21 cellular contexts compared by ENCODE assay signal in the genomic region with DNA sequence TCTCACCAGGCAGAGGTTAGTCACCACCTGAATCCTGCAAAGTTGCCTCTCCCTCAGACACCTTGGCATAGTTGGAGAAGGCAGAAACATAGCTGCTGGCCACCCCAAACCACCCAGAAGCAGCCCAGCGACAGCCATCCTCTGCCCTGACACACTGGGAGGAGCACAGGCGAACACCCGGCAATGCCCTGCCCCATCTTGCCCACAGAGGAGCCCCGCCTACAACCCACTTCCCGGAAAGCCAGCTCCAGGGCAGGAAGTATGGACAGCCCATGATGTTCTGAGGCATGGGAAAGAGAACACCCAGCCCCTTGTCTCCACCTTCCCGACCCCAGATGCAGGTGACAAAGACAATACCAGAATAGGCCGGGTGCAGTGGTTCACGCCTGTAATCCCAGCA. TPM values are rescaled to one million over a fixed set of nuclear protein-coding genes. Genes with fewer than 3 reads are reported as not detected.
DNase-seq lines count a peak whose midpoint lies in the region; ATAC-seq and TF ChIP-seq lines count a peak whose summit lies in the region.
"Had no signal": no experiment of that assay in that cellular context is flagged by ENCODE, and none has a peak within 500 bp of the region (broad histone marks: within the 10 kb centered on the region; RNA-seq: fewer than 3 reads in every experiment).

No MANE protein-coding gene starts in this region.

- POLR2A ChIA-PET in activated CD4-positive, alpha-beta T cell treated with anti-CD3 and anti-CD28 coated beads, Interleukin-2, amount 10 ng/mL, durations not matched to agents 7 days and 5 days (lab: Charles Lee) = no interaction called here

- H3K9me2 ChIP-seq in GM23338 (ENCODE audit: insufficient read depth) = no peaks in the 10 kb centered on the region

- no peak overlapping the region for H3K4me3 ChIP-seq in GM23338
- H3K4me3 ChIP-seq: hepatocyte, pancreas, SJSA1, upper lobe of right lung had no signal

- H2AFZ ChIP-seq in GM23338 = no peak overlapping the region
- H2AFZ ChIP-seq: hepatocyte had no signal

- no peaks in the 10 kb centered on the region for H3K27me3 ChIP-seq in GM23338 (ENCODE audit: insufficient read depth)
- H3K27me3 ChIP-seq: hepatocyte, pancreas, SJSA1, upper lobe of right lung had no signal

- DNase-seq in activated CD4-positive, alpha-beta T cell treated with anti-CD3 and anti-CD28 coated beads, Interleukin-2, amount 10 ng/mL, durations not matched to agents 7 days and 5 days = peak; percentile 53
- no peak for DNase-seq in activated CD4-positive, alpha-beta T cell treated with anti-CD3 and anti-CD28 coated beads, Interleukin-2, amount 50 U/mL, for 1 hour
- no peak for DNase-seq in GM23338 (ENCODE audit: low spot score)
- peak; percentile 44 for DNase-seq in islet precursor cell
- no peak for DNase-seq in NCI-H1105 treated with DMSO at 0.1 percent for 48 hours (lab: John Stamatoyannopoulos, UW)
- DNase-seq in AML-193 (lab: John Stamatoyannopoulos, UW) = no peak
- DNase-seq: activated T-cell treated with anti-CD3 and anti-CD28 coated beads for 4 hours; HCEC 1CT; NCI-H187 treated with DMSO at 0.1 percent for 48 hours; NCI-H226; stimulated activated CD4-positive, alpha-beta T cell treated with anti-CD3 and anti-CD28 coated beads, Interleukin-1b, Interleukin-23, amount 100 ng/mL, for 48 hours; T1000; upper lobe of right lung had no signal

- no peaks in the 10 kb centered on the region for H3F3A ChIP-seq in GM23338 (replicated peaks; ENCODE audit: low read depth)

- CTCF ChIA-PET in activated CD4-positive, alpha-beta T cell treated with anti-CD3 and anti-CD28 coated beads, Interleukin-2, amount 10 ng/mL, durations not matched to agents 7 days and 5 days (lab: Charles Lee) = interaction anchor here (0.9 to 1.0 kb wide), 2 partner anchors 81 to 505 kb away, joined by 3 to 4 read pairs; a partner anchor contains a TSS

- H4K20me1 ChIP-seq in GM23338 (replicated peaks; ENCODE audit: insufficient read depth) = no peaks in the 10 kb centered on the region

- no peak for TF ChIP-seq CTCF in GM23338 (conservative IDR thresholded peaks at IDR 0.05; ENCODE audit: low read depth in 2 of 2)

- H3K4me2 ChIP-seq in GM23338 = no peak overlapping the region
- H3K4me2 ChIP-seq: hepatocyte had no signal

- peak; percentile 21; the same call in 2 of the 3 replicates for ATAC-seq in GM23338
- peak; percentile 13 for ATAC-seq in activated T-helper 17 cell treated with anti-CD3 and anti-CD28 coated beads, Interleukin-2, amount 50 U/mL, for 72 hours (replicated peaks)
- ATAC-seq in GM18867 (IDR thresholded peaks at IDR 0.05; ENCODE audit: unreplicated experiment) = no peak
- ATAC-seq: pancreas, upper lobe of right lung had no signal

- H3K4me1 Mint-ChIP-seq in activated CD4-positive, alpha-beta T cell treated with anti-CD3 and anti-CD28 coated beads, Interleukin-2, amount 10 ng/mL, durations not matched to agents 7 days and 5 days = peaks cover 79% of the 10 kb centered on the region
- H3K4me1 Mint-ChIP-seq in GM23338 = no peaks in the 10 kb centered on the region
- peaks cover 26% of the 10 kb centered on the region for H3K4me1 Mint-ChIP-seq in activated T-helper 17 cell treated with anti-CD3 and anti-CD28 coated beads, Interleukin-2, amount 50 U/mL, for 72 hours

- no peak overlapping the region for H3K27ac ChIP-seq in GM23338 (ENCODE audit: low read depth)
- H3K27ac ChIP-seq: hepatocyte, HL-60, pancreas, SJSA1, upper lobe of right lung had no signal

- peak overlapping the region; percentile 9 for H3K4me3 Mint-ChIP-seq in activated CD4-positive, alpha-beta T cell treated with anti-CD3 and anti-CD28 coated beads, Interleukin-2, amount 10 ng/mL, durations not matched to agents 7 days and 5 days
- no peak overlapping the region for H3K4me3 Mint-ChIP-seq in GM23338
- H3K4me3 Mint-ChIP-seq in activated T-helper 17 cell treated with anti-CD3 and anti-CD28 coated beads, Interleukin-2, amount 50 U/mL, for 72 hours = peak overlapping the region; percentile 31

- peak overlapping the region; percentile 79 for H3K27ac Mint-ChIP-seq in activated CD4-positive, alpha-beta T cell treated with anti-CD3 and anti-CD28 coated beads, Interleukin-2, amount 10 ng/mL, durations not matched to agents 7 days and 5 days
- no peak overlapping the region for H3K27ac Mint-ChIP-seq in GM23338
- peak overlapping the region; percentile 65 for H3K27ac Mint-ChIP-seq in activated T-helper 17 cell treated with anti-CD3 and anti-CD28 coated beads, Interleukin-2, amount 50 U/mL, for 72 hours

- peaks cover 3% of the 10 kb centered on the region; the same call in 1 of the 2 replicates for H3K4me1 ChIP-seq in GM23338 (ENCODE audit: insufficient read depth)
- H3K4me1 ChIP-seq: pancreas, SJSA1, upper lobe of right lung had no signal

- H3K36me3 ChIP-seq in GM23338 (ENCODE audit: insufficient read depth) = no peaks in the 10 kb centered on the region
- H3K36me3 ChIP-seq: pancreas, SJSA1, upper lobe of right lung had no signal

- H3K79me2 ChIP-seq in GM23338 (replicated peaks; ENCODE audit: insufficient read depth) = no peaks in the 10 kb centered on the region
- H3K79me2 ChIP-seq: hepatocyte had no signal

- H3K9me3 Mint-ChIP-seq in activated CD4-positive, alpha-beta T cell treated with anti-CD3 and anti-CD28 coated beads, Interleukin-2, amount 10 ng/mL, durations not matched to agents 7 days and 5 days = no peaks in the 10 kb centered on the region
- H3K9me3 Mint-ChIP-seq in GM23338 = no peaks in the 10 kb centered on the region
- H3K9me3 Mint-ChIP-seq in activated T-helper 17 cell treated with anti-CD3 and anti-CD28 coated beads, Interleukin-2, amount 50 U/mL, for 72 hours = no peaks in the 10 kb centered on the region

- H3K36me3 Mint-ChIP-seq in activated CD4-positive, alpha-beta T cell treated with anti-CD3 and anti-CD28 coated beads, Interleukin-2, amount 10 ng/mL, durations not matched to agents 7 days and 5 days (ENCODE audit: low read depth) = peaks cover 12% of the 10 kb centered on the region
- no peaks in the 10 kb centered on the region; the same call in 2 of the 3 replicates for H3K36me3 Mint-ChIP-seq in GM23338 (ENCODE audit: low read depth)
- H3K36me3 Mint-ChIP-seq in activated T-helper 17 cell treated with anti-CD3 and anti-CD28 coated beads, Interleukin-2, amount 50 U/mL, for 72 hours (ENCODE audit: low read depth) = peaks cover 47% of the 10 kb centered on the region

- no peaks in the 10 kb centered on the region for H3K27me3 Mint-ChIP-seq in activated CD4-positive, alpha-beta T cell treated with anti-CD3 and anti-CD28 coated beads, Interleukin-2, amount 10 ng/mL, durations not matched to agents 7 days and 5 days
- peaks cover 2% of the 10 kb centered on the region for H3K27me3 Mint-ChIP-seq in GM23338 (ENCODE audit: insufficient read depth, low read depth, poor library complexity)
- no peaks in the 10 kb centered on the region for H3K27me3 Mint-ChIP-seq in activated T-helper 17 cell treated with anti-CD3 and anti-CD28 coated beads, Interleukin-2, amount 50 U/mL, for 72 hours

TF ChIP-seq in GM23338, 12 proteins besides CTCF, POLR2A, EP300 and RAD21:
- TF ChIP-seq, protein P1, sequence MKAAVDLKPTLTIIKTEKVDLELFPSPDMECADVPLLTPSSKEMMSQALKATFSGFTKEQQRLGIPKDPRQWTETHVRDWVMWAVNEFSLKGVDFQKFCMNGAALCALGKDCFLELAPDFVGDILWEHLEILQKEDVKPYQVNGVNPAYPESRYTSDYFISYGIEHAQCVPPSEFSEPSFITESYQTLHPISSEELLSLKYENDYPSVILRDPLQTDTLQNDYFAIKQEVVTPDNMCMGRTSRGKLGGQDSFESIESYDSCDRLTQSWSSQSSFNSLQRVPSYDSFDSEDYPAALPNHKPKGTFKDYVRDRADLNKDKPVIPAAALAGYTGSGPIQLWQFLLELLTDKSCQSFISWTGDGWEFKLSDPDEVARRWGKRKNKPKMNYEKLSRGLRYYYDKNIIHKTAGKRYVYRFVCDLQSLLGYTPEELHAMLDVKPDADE (IDR thresholded peaks at IDR 0.05) = no peak
- TF ChIP-seq EZH2phosphoT487 (IDR thresholded peaks at IDR 0.05; ENCODE audit: unreplicated experiment) = no peak
- TF ChIP-seq NANOG (IDR thresholded peaks at IDR 0.05; ENCODE audit: borderline replicate concordance) = no peak
- no peak for TF ChIP-seq POLR2AphosphoS5 (IDR thresholded peaks at IDR 0.05; ENCODE audit: low read depth)
- TF ChIP-seq ZNF114 (CRISPR knock-in tag; IDR thresholded peaks at IDR 0.05) = no peak

RNA-seq across cellular contexts. Expression of a gene that starts 12.6 kb away (rescaled TPM):
- 100 to 1,000 TPM; 266 to 271 TPM for total RNA-seq in activated CD4-positive, alpha-beta T cell treated with anti-CD3 and anti-CD28 coated beads, Interleukin-2, amount 10 ng/mL, durations not matched to agents 7 days and 5 days
- total RNA-seq in GM23338 (2014; rRNA removed; shearing (Covaris generic)) = 148 and 166 TPM in 2 replicates
- polyA plus RNA-seq in GM23338 (2016; fragmentation: Nextera tagmentation; extraction: Ambion mirVana) = 146 and 167 TPM in 2 replicates
- total RNA-seq in activated T-helper 17 cell treated with anti-CD3 and anti-CD28 coated beads, Interleukin-2, amount 50 U/mL, for 72 hours = 100 to 1,000 TPM; 112 to 113 TPM

RNA-seq across cellular contexts. Expression of a gene that starts 40.0 kb away (rescaled TPM):
- 10 to 100 TPM; 21.6 to 24.9 TPM for total RNA-seq in activated CD4-positive, alpha-beta T cell treated with anti-CD3 and anti-CD28 coated beads, Interleukin-2, amount 10 ng/mL, durations not matched to agents 7 days and 5 days
- total RNA-seq in GM23338 (2014; rRNA removed; shearing (Covaris generic)) = 15.0 and 22.9 TPM in 2 replicates
- 7.6 and 8.6 TPM in 2 replicates for polyA plus RNA-seq in GM23338 (2016; fragmentation: Nextera tagmentation; extraction: Ambion mirVana)
- total RNA-seq in activated T-helper 17 cell treated with anti-CD3 and anti-CD28 coated beads, Interleukin-2, amount 50 U/mL, for 72 hours = 100 to 1,000 TPM in 1 of 2 donors, 10 to 100 TPM in 1; 52.5 to 277 TPM

RNA-seq across cellular contexts. Expression of a gene that starts 47.0 kb away (rescaled TPM):
- total RNA-seq in activated CD4-positive, alpha-beta T cell treated with anti-CD3 and anti-CD28 coated beads, Interleukin-2, amount 10 ng/mL, durations not matched to agents 7 days and 5 days = not detected
- 0.12 and 0.17 TPM in 2 replicates for total RNA-seq in GM23338 (2014; rRNA removed; shearing (Covaris generic))
- not detected in 2 replicates for polyA plus RNA-seq in GM23338 (2016; fragmentation: Nextera tagmentation; extraction: Ambion mirVana)
- under 1 TPM in 1 of 2 donors, not detected in 1; 0.34 TPM for total RNA-seq in activated T-helper 17 cell treated with anti-CD3 and anti-CD28 coated beads, Interleukin-2, amount 50 U/mL, for 72 hours
- total RNA-seq: endothelial cell of umbilical vein, kidney, pancreas, upper lobe of right lung had no signal

Comparison
In these comparisons a context has a peak if more than half of its experiments do, and no peak if none do; other contexts are left out.
1. DNase-seq: peak in activated CD4-positive, alpha-beta T cell treated with anti-CD3 and anti-CD28 coated beads, Interleukin-2, amount 10 ng/mL, durations not matched to agents 7 days and 5 days (single experiment) and islet precursor cell (single experiment); none in activated CD4-positive, alpha-beta T cell treated with anti-CD3 and anti-CD28 coated beads, Interleukin-2, amount 50 U/mL, for 1 hour (single experiment), GM23338 (single experiment), NCI-H1105 treated with DMSO at 0.1 percent for 48 hours (single experiment) and AML-193 (0 of 2).